17 cellular contexts compared by ENCODE assay signal in genomic region chr1:42419449-42419848, GRCh38. TPM values are rescaled to one million over a fixed set of nuclear protein-coding genes. Genes with fewer than 3 reads are reported as not detected.
DNase-seq lines count a peak whose midpoint lies in the region; ATAC-seq and TF ChIP-seq lines count a peak whose summit lies in the region.
"Had no signal": no experiment of that assay in that cellular context is flagged by ENCODE, and none has a peak within 500 bp of the region (broad histone marks: within the 10 kb centered on the region; RNA-seq: fewer than 3 reads in every experiment).

No MANE protein-coding gene starts in this region.

- ATAC-seq in heart left ventricle (peak; percentile 85 to 93 (median 92)), HG03342 (IDR thresholded peaks at IDR 0.05; ENCODE audit: unreplicated experiment) (no peak)
- ATAC-seq: activated naive CD4-positive, alpha-beta T cell treated with anti-CD3 and anti-CD28 coated beads, Interleukin-2, amount 50 U/mL, for 72 hours; HCT116 had no signal

- H3K4me1 Mint-ChIP-seq in T-helper 2 cell treated with Interferon-gamma antibody and Interleukin-4, amounts not matched to agents 5 μg/mL and 100 μg/mL, for 36 hours (ENCODE audit: low read depth) = no peaks in the 10 kb centered on the region
- H3K4me1 Mint-ChIP-seq: activated B cell treated with CpG ODN at 0.5 μM for 24 hours had no signal

- no peak overlapping the region for H3K27ac Mint-ChIP-seq in T-helper 2 cell treated with Interferon-gamma antibody and Interleukin-4, amounts not matched to agents 5 μg/mL and 100 μg/mL, for 36 hours
- H3K27ac Mint-ChIP-seq: activated B cell treated with CpG ODN at 0.5 μM for 24 hours had no signal

- no peaks in the 10 kb centered on the region for H3K9me3 Mint-ChIP-seq in T-helper 2 cell treated with Interferon-gamma antibody and Interleukin-4, amounts not matched to agents 5 μg/mL and 100 μg/mL, for 36 hours
- H3K9me3 Mint-ChIP-seq: activated B cell treated with CpG ODN at 0.5 μM for 24 hours; activated naive CD4-positive, alpha-beta T cell treated with anti-CD3 and anti-CD28 coated beads, Interleukin-2, amount 50 U/mL, for 72 hours had no signal

- WGBS in heart left ventricle, 4 donors = 27 to 67% (median 44%) methylated on average over 4 of the region's 4 CpGs
- WGBS in transverse colon (ENCODE audit: low coverage in 1 of 2), 2 donors = 50 to 82% methylated on average over 2 to 4 of the region's 4 CpGs

- H3K27ac ChIP-seq in heart left ventricle (peak overlapping the region in 10 of 12 donors; percentile 43 to 73 (median 67)), transverse colon (peak overlapping the region; percentile 28 to 74 (median 66))
- H3K27ac ChIP-seq: epithelial cell of prostate had no signal

- peak; percentile 14 for DNase-seq in NCI-H2196 (lab: John Stamatoyannopoulos, UW; ENCODE audit: unreplicated experiment)
- no peak for DNase-seq in NCI-H2196 treated with DMSO at 0.1 percent for 48 hours (lab: John Stamatoyannopoulos, UW; ENCODE audit: unreplicated experiment)
- DNase-seq in NCI-H524 treated with DMSO at 0.1 percent for 48 hours (lab: John Stamatoyannopoulos, UW) = peak; percentile 35
- peak in 4 of 5 donors; percentile 70 to 92 (median 81) for DNase-seq in heart left ventricle
- DNase-seq in transverse colon = peak; percentile 22
- DNase-seq in T-helper 2 cell treated with Interferon-gamma antibody and Interleukin-4, amounts not matched to agents 5 μg/mL and 100 μg/mL, for 36 hours (ENCODE audit: low spot score) = no peak
- no peak for DNase-seq in HT-29 (ENCODE audit: low spot score)
- DNase-seq: activated B cell treated with CpG ODN at 0.5 μM for 24 hours; activated CD8-positive, alpha-beta memory T cell treated with anti-CD3 and anti-CD28 coated beads, Interleukin-2, amount 50 U/mL, for 48 hours; SK-N-SH had no signal

- peaks cover 0 to 36% (median 13%) of the 10 kb centered on the region in 12 donors for H3K4me1 ChIP-seq in heart left ventricle
- H3K4me1 ChIP-seq in transverse colon = peaks cover 0 to 20% (median 11%) of the 10 kb centered on the region in 4 donors

- H3K4me3 ChIP-seq in heart left ventricle (no peak overlapping the region), transverse colon (no peak overlapping the region)
- H3K4me3 ChIP-seq: lung, smooth muscle cell had no signal

- TF ChIP-seq EP300 in transverse colon (IDR thresholded peaks at IDR 0.05; ENCODE audit: low read depth) = no peak

- in situ Hi-C loops in transverse colon (cut with MboI; ENCODE audit: low pct_ligation_motif_present in 1 of 4, low pct_unique_long_range_greater_than_20kb in 1 of 4, low sequenced_read_pairs in 3 of 4) = no loop called here

- no peak for TF ChIP-seq POLR2A in heart left ventricle (IDR thresholded peaks at IDR 0.05)
- TF ChIP-seq POLR2A in transverse colon (IDR thresholded peaks at IDR 0.05) = no peak

- no peaks in the 10 kb centered on the region for H3K27me3 ChIP-seq in heart left ventricle
- no peaks in the 10 kb centered on the region for H3K27me3 ChIP-seq in transverse colon

- no peak overlapping the region for H3K4me3 Mint-ChIP-seq in T-helper 2 cell treated with Interferon-gamma antibody and Interleukin-4, amounts not matched to agents 5 μg/mL and 100 μg/mL, for 36 hours
- H3K4me3 Mint-ChIP-seq: activated B cell treated with CpG ODN at 0.5 μM for 24 hours had no signal

- peaks cover 2% of the 10 kb centered on the region for H3K36me3 Mint-ChIP-seq in T-helper 2 cell treated with Interferon-gamma antibody and Interleukin-4, amounts not matched to agents 5 μg/mL and 100 μg/mL, for 36 hours (ENCODE audit: low read depth)

- peaks cover 3% of the 10 kb centered on the region for H3K27me3 Mint-ChIP-seq in T-helper 2 cell treated with Interferon-gamma antibody and Interleukin-4, amounts not matched to agents 5 μg/mL and 100 μg/mL, for 36 hours (ENCODE audit: low read depth)

- intact Hi-C loops in heart left ventricle (cut with DNase I) = no loop called here
- intact Hi-C loops in transverse colon (cut with DNase I; ENCODE audit: low total_unique reads) = no loop called here

- no peak for TF ChIP-seq CTCF in heart left ventricle (IDR thresholded peaks at IDR 0.05)
- TF ChIP-seq CTCF in transverse colon (IDR thresholded peaks at IDR 0.05) = no peak

- H3K36me3 ChIP-seq in heart left ventricle (no peaks in the 10 kb centered on the region), transverse colon (no peaks in the 10 kb centered on the region)

- H3K9me3 ChIP-seq in heart left ventricle = no peaks in the 10 kb centered on the region
- H3K9me3 ChIP-seq in transverse colon = no peaks in the 10 kb centered on the region
- H3K9me3 ChIP-seq: SK-N-SH had no signal

RNA-seq across cellular contexts. Expression of gene ZMYND12, which starts 36.4 kb away (rescaled TPM):
- total RNA-seq in heart left ventricle = 1 to 10 TPM in 7 of 9 donors, under 1 TPM in 2; 0.49 to 3.5 (median 2.3) TPM
- polyA plus RNA-seq in heart left ventricle = 1 to 10 TPM in 1 of 2 donors, under 1 TPM in 1; 0.47 to 1.2 TPM
- 1 to 10 TPM in 2 of 4 donors, not detected in 2; 4.3 to 8.7 TPM for total RNA-seq in transverse colon
- 0.21 TPM in 1 of 2 replicates, not detected in the other for total RNA-seq in HT-29 (2014; rRNA removed; shearing (Covaris generic))

RNA-seq across cellular contexts. Expression of gene PPCS, which starts 36.9 kb away (rescaled TPM):
- total RNA-seq in heart left ventricle = 10 to 100 TPM; 34.3 to 47.5 (median 37.0) TPM
- polyA plus RNA-seq in heart left ventricle = 10 to 100 TPM; 49.7 to 50.7 TPM
- 100 to 1,000 TPM in 1 of 4 donors, 10 to 100 TPM in 3; 14.3 to 105 (median 57.6) TPM for total RNA-seq in transverse colon
- 48.6 and 60.6 TPM in 2 replicates for total RNA-seq in HT-29 (2014; rRNA removed; shearing (Covaris generic))

RNA-seq across cellular contexts. Expression of gene RIMKLA, which starts 38.9 kb away (rescaled TPM):
- total RNA-seq in heart left ventricle (10 to 100 TPM in 3 of 9 donors, 1 to 10 TPM in 6; 6.2 to 15.3 (median 9.4) TPM), transverse colon (10 to 100 TPM in 2 of 4 donors, 1 to 10 TPM in 2; 2.4 to 11.9 (median 8.8) TPM)
- 1 to 10 TPM; 2.3 to 3.4 TPM for polyA plus RNA-seq in heart left ventricle
- total RNA-seq in HT-29 (2014; rRNA removed; shearing (Covaris generic)) = 1.3 and 1.6 TPM in 2 replicates
- total RNA-seq: M059J had no signal

RNA-seq across cellular contexts. Expression of gene CCDC30, which starts 43.6 kb away (rescaled TPM):
- 1 to 10 TPM in 7 of 9 donors, under 1 TPM in 2; 0.24 to 3.8 (median 2.0) TPM for total RNA-seq in heart left ventricle
- polyA plus RNA-seq in heart left ventricle = under 1 TPM; 0.80 TPM
- total RNA-seq in transverse colon = 1 to 10 TPM in 2 of 4 donors, under 1 TPM in 2; 0.75 to 3.7 (median 1.7) TPM
- total RNA-seq in HT-29 (2014; rRNA removed; shearing (Covaris generic)) = 0.44 and 1.0 TPM in 2 replicates

Comparison
In these comparisons a context has a peak if more than half of its experiments do, and no peak if none do; other contexts are left out.
1. DNase-seq: peak in NCI-H2196 (single experiment), NCI-H524 treated with DMSO at 0.1 percent for 48 hours (single experiment), heart left ventricle (4 of 5) and transverse colon (single experiment); none in NCI-H2196 treated with DMSO at 0.1 percent for 48 hours (single experiment), T-helper 2 cell treated with Interferon-gamma antibody and Interleukin-4, amounts not matched to agents 5 μg/mL and 100 μg/mL, for 36 hours (single experiment) and HT-29 (single experiment).